In genomic region chr7:139232893-139233292, GRCh38 we compare ENCODE assay signal across 1 cellular context.
TF ChIP-seq lines count a peak whose summit lies in the region.

No MANE protein-coding gene starts in this region.

TF ChIP-seq in HepG2, 621 proteins besides CTCF, POLR2A, EP300 and RAD21 (continued from another document):
- TF ChIP-seq USF2 (IDR thresholded peaks at IDR 0.05; ENCODE audit: low read depth, low read length) = no peak
- TF ChIP-seq USF2 (CRISPR knock-in tag; IDR thresholded peaks at IDR 0.05; ENCODE audit: borderline replicate concordance) = no peak
- no peak for TF ChIP-seq KDM6A (CRISPR knock-in tag; IDR thresholded peaks at IDR 0.05; ENCODE audit: low read depth)
- TF ChIP-seq E2F5 (CRISPR knock-in tag; conservative IDR thresholded peaks at IDR 0.05) = no peak
- TF ChIP-seq ZNF276 (CRISPR knock-in tag; IDR thresholded peaks at IDR 0.05; ENCODE audit: low read depth) = no peak
- TF ChIP-seq MXD3 (CRISPR knock-in tag; IDR thresholded peaks at IDR 0.05) = no peak
- TF ChIP-seq KMT2B (CRISPR knock-in tag; IDR thresholded peaks at IDR 0.05) = no peak
- no peak for TF ChIP-seq ZNF251 (CRISPR knock-in tag; IDR thresholded peaks at IDR 0.05)
